13 cellular contexts compared by ENCODE assay signal in the genomic region with DNA sequence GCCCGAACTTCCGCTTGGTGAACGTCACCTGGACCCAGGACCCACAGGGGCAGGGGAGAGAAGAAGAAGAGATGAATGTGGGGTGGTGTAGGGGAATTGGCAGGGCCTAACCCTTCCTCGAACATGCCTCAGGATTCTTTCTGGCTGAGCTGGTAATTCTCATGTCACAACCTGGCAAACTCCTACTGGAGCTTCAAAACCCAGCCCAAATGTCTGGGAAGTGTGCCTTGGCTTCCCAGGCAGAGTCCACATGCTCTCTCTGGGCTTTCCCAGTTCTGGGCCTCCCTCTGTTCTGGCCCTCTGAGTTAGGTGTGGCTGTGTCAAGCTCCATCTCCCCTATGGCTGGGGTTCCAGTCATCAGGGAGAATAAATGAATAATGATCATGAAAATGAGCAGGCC. TPM values are rescaled to one million over a fixed set of nuclear protein-coding genes. Genes with fewer than 3 reads are reported as not detected.
DNase-seq lines count a peak whose midpoint lies in the region; ATAC-seq and TF ChIP-seq lines count a peak whose summit lies in the region.
"Had no signal": no experiment of that assay in that cellular context is flagged by ENCODE, and none has a peak within 500 bp of the region (broad histone marks: within the 10 kb centered on the region; RNA-seq: fewer than 3 reads in every experiment).

No MANE protein-coding gene starts in this region.

- POLR2A ChIA-PET in OCI-LY7 (lab: Charles Lee): interaction anchor here (0.9 to 1.2 kb wide), 3 partner anchors 12 to 119 kb away, joined by 3 to 4 read pairs (median 3); no protein-coding TSS in a partner anchor

- H2BK120ac ChIP-seq in H9 (ENCODE audit: low read depth, low read length, poor library complexity, severe bottlenecking): no peak overlapping the region

- peaks cover 9% of the 10 kb centered on the region for H3K27me3 Mint-ChIP-seq in H9 (ENCODE audit: low read depth)
- H3K27me3 Mint-ChIP-seq: CD4-positive, alpha-beta memory T cell had no signal

- no peaks in the 10 kb centered on the region for H3K23me2 ChIP-seq in H9 (ENCODE audit: insufficient read length, low read depth, low read length, poor library complexity, severe bottlenecking)

- H3K9me3 Mint-ChIP-seq in H9: no peaks in the 10 kb centered on the region; a peak in 1 of 5 replicates
- H3K9me3 Mint-ChIP-seq: CD4-positive, alpha-beta memory T cell had no signal

- H2BK20ac ChIP-seq in H9 (ENCODE audit: low read depth, low read length, poor library complexity, severe bottlenecking): no peak overlapping the region

- H3K36me3 ChIP-seq in DOHH2 (ENCODE audit: control insufficient read depth, low read length) (peaks cover 82% of the 10 kb centered on the region), OCI-LY7 (ENCODE audit: insufficient read depth, low read length) (peaks cover 88% of the 10 kb centered on the region), thyroid gland (peaks cover 0 to 4% of the 10 kb centered on the region in 2 donors), body of pancreas (replicated peaks in 1 of 2; ENCODE audit: insufficient read depth in 1 of 2, low read depth in 2 of 2) (no peaks in the 10 kb centered on the region)
- H3K36me3 ChIP-seq: BE2C had no signal

- H2AK5ac ChIP-seq in H9 (ENCODE audit: insufficient read length, low read length): no peak overlapping the region

- H3K14ac ChIP-seq in H9 (ENCODE audit: insufficient read depth, low read length): no peak overlapping the region

- H3K9me2 ChIP-seq in DOHH2 (replicated peaks; ENCODE audit: control insufficient read depth, low read length) (no peaks in the 10 kb centered on the region), OCI-LY7 (ENCODE audit: insufficient read depth, low read length) (no peaks in the 10 kb centered on the region)

- no peak overlapping the region for H2BK5ac ChIP-seq in H9 (ENCODE audit: insufficient read length, low read length)

- H3K4me1 ChIP-seq in DOHH2 (ENCODE audit: control insufficient read depth, low read length) (peaks cover 84% of the 10 kb centered on the region), H9 (ENCODE audit: insufficient read depth, low read length) (no peaks in the 10 kb centered on the region), OCI-LY7 (ENCODE audit: insufficient read depth, low read length, poor library complexity, severe bottlenecking) (peaks cover 76% of the 10 kb centered on the region), thyroid gland (peaks cover 4 to 7% of the 10 kb centered on the region in 2 donors), body of pancreas (peaks cover 8% of the 10 kb centered on the region)
- H3K4me1 ChIP-seq: A549, BE2C had no signal

- TF ChIP-seq CTCF in DOHH2 (IDR thresholded peaks at IDR 0.05; ENCODE audit: low read depth, low read length, poor library complexity, severe bottlenecking): no peak
- TF ChIP-seq CTCF in H9 (conservative IDR thresholded peaks at IDR 0.05): no peak
- no peak for TF ChIP-seq CTCF in OCI-LY7 (conservative IDR thresholded peaks at IDR 0.05; ENCODE audit: low read length)
- no peak for TF ChIP-seq CTCF in fibroblast of the aortic adventitia (IDR thresholded peaks at IDR 0.05; ENCODE audit: insufficient read depth, low read length)
- no peak for TF ChIP-seq CTCF in thyroid gland (IDR thresholded peaks at IDR 0.05)
- TF ChIP-seq CTCF in body of pancreas (IDR thresholded peaks at IDR 0.05): no peak

- no peak overlapping the region for H3K9ac ChIP-seq in H9 (ENCODE audit: extremely low read depth, insufficient read length, low read length)

- no peak for ATAC-seq in body of pancreas
- ATAC-seq: A549 had no signal

- H3K27ac ChIP-seq in DOHH2 (ENCODE audit: low read depth, low read length) (0 out of 2 replicates have a peak overlapping the region, but pooled peaks have one; percentile 6), H9 (ENCODE audit: insufficient read length, low read depth, low read length) (no peak overlapping the region), OCI-LY7 (ENCODE audit: low read depth, low read length, poor library complexity, severe bottlenecking) (peak overlapping the region; percentile 41), thyroid gland (no peak overlapping the region), body of pancreas (no peak overlapping the region)
- H3K27ac ChIP-seq: A549, C4-2B had no signal

- no peaks in the 10 kb centered on the region for H3K9me3 ChIP-seq in DOHH2 (ENCODE audit: control insufficient read depth, insufficient read depth, low read length)
- H3K9me3 ChIP-seq in H9 (ENCODE audit: control insufficient read depth, low read depth, low read length): no peaks in the 10 kb centered on the region
- H3K9me3 ChIP-seq in OCI-LY7 (ENCODE audit: low read length): no peaks in the 10 kb centered on the region
- no peaks in the 10 kb centered on the region for H3K9me3 ChIP-seq in thyroid gland
- H3K9me3 ChIP-seq in body of pancreas: no peaks in the 10 kb centered on the region
- H3K9me3 ChIP-seq: A549, BE2C had no signal

- H3K23ac ChIP-seq in H9 (ENCODE audit: insufficient read length, low read depth, low read length): peak overlapping the region; percentile 52

- H2BK15ac ChIP-seq in H9 (ENCODE audit: low read depth, low read length): no peak overlapping the region

- H3K4me3 ChIP-seq in DOHH2 (ENCODE audit: low read length): no peak overlapping the region
- H3K4me3 ChIP-seq in OCI-LY7 (ENCODE audit: low read depth, low read length, poor library complexity, severe bottlenecking): no peak overlapping the region
- no peak overlapping the region for H3K4me3 ChIP-seq in fibroblast of the aortic adventitia (ENCODE audit: low read depth, low read length)
- H3K4me3 ChIP-seq in thyroid gland (replicated peaks in 1 of 3): no peak overlapping the region
- H3K4me3 ChIP-seq in body of pancreas: no peak overlapping the region
- H3K4me3 ChIP-seq: A549 had no signal

- H3T11ph ChIP-seq in H9 (ENCODE audit: low read length): no peak overlapping the region

- no CpG with 5 or more reads among the region's 4 CpGs for WGBS in H9 (ENCODE audit: extremely low coverage, insufficient read length, low lambda C conversion rate)
- WGBS in thyroid gland, 2 donors: 94 to 98% methylated on average over 4 of the region's 4 CpGs
- 85 to 90% methylated on average over 4 of the region's 4 CpGs for WGBS in body of pancreas, 2 donors

- TF ChIP-seq POLR2A in thyroid gland (IDR thresholded peaks at IDR 0.05): no peak
- TF ChIP-seq POLR2A in body of pancreas (IDR thresholded peaks at IDR 0.05): no peak

- H3K4me3 Mint-ChIP-seq in H9: no peak overlapping the region
- H3K4me3 Mint-ChIP-seq: CD4-positive, alpha-beta memory T cell had no signal

- no peak overlapping the region for H3K56ac ChIP-seq in H9 (ENCODE audit: insufficient read length, low read depth, low read length)

- no peak overlapping the region for H4K5ac ChIP-seq in H9 (ENCODE audit: insufficient read length, low read depth, low read length)

- CTCF ChIA-PET in OCI-LY7 (lab: Charles Lee; ENCODE audit: unreplicated experiment): no interaction called here

- no peak overlapping the region for H2BK12ac ChIP-seq in H9 (ENCODE audit: insufficient read length, low read depth, low read length)

- BruUV-seq in OCI-LY7 (replicated peaks; lab: Mats Ljungman, UMichigan): no TSS peak

- no peak overlapping the region for H3K4me2 ChIP-seq in DOHH2 (ENCODE audit: low read length)
- no peak overlapping the region for H3K4me2 ChIP-seq in H9 (ENCODE audit: insufficient read depth, insufficient read length, low read length)
- H3K4me2 ChIP-seq in OCI-LY7 (ENCODE audit: low read length): no peak overlapping the region
- H3K4me2 ChIP-seq: A549 had no signal

- H3K36me3 Mint-ChIP-seq in H9 (ENCODE audit: insufficient read depth in 1 of 3, low read depth in 3 of 3): no peaks in the 10 kb centered on the region

- no peak overlapping the region for H3K4ac ChIP-seq in H9 (ENCODE audit: low read depth, low read length)

- H3K4me1 Mint-ChIP-seq in H9: no peaks in the 10 kb centered on the region; a peak in 1 of 4 replicates
- H3K4me1 Mint-ChIP-seq: CD4-positive, alpha-beta memory T cell had no signal

- no peak overlapping the region for H4K91ac ChIP-seq in H9 (ENCODE audit: insufficient read length, low read depth, low read length)

- DNase-seq in H9 (no peak), OCI-LY7 (ENCODE audit: low spot score) (no peak), fibroblast of the aortic adventitia (ENCODE audit: low read depth) (peak; percentile 30), thyroid gland (no peak), body of pancreas (no peak)
- DNase-seq: BE2C; CD4-positive, alpha-beta memory T cell; DMS79; EL; HCEC 1CT had no signal

- H3K27me3 ChIP-seq in DOHH2 (ENCODE audit: control insufficient read depth, low read length) (no peaks in the 10 kb centered on the region), H9 (ENCODE audit: insufficient read depth, low read length) (no peaks in the 10 kb centered on the region), thyroid gland (no peaks in the 10 kb centered on the region), body of pancreas (no peaks in the 10 kb centered on the region)
- H3K27me3 ChIP-seq: BE2C had no signal

- H3F3A ChIP-seq in DOHH2 (ENCODE audit: control insufficient read depth, insufficient read depth): peaks cover 49% of the 10 kb centered on the region

- H4K20me1 ChIP-seq in DOHH2 (ENCODE audit: control insufficient read depth, insufficient read depth, low read depth, low read length) (peaks cover 6% of the 10 kb centered on the region; the same call in 1 of the 2 replicates), H9 (ENCODE audit: control insufficient read depth, insufficient read depth, insufficient read length) (no peaks in the 10 kb centered on the region), OCI-LY7 (ENCODE audit: insufficient read depth, low read length) (no peaks in the 10 kb centered on the region)

- peak overlapping the region in 1 of 3 experiments; percentile 74; a peak in 1 of 7 replicates for H3K27ac Mint-ChIP-seq in H9

- no peak overlapping the region for H3K18ac ChIP-seq in H9 (ENCODE audit: insufficient read length, low read depth, low read length)

- intact Hi-C loops in OCI-LY7 (cut with micrococcal nuclease; ENCODE audit: unreplicated experiment): no loop called here
- intact Hi-C loops in thyroid gland (cut with DNase I): loop anchor here (10.0 kb wide), 1 partner anchor 75 kb away; no protein-coding TSS in a partner anchor
- intact Hi-C loops in body of pancreas (cut with DNase I): no loop called here

- H2AFZ ChIP-seq in H9 (ENCODE audit: low read length): no peak overlapping the region
- H2AFZ ChIP-seq in OCI-LY7 (ENCODE audit: low read length): no peak overlapping the region

- no peak overlapping the region for H4K8ac ChIP-seq in H9 (replicated peaks; ENCODE audit: insufficient read length, low read depth, low read length)

- peaks cover 36% of the 10 kb centered on the region for H3K79me2 ChIP-seq in DOHH2 (ENCODE audit: control insufficient read depth, low read length)
- no peaks in the 10 kb centered on the region for H3K79me2 ChIP-seq in H9 (ENCODE audit: insufficient read depth, low read length)
- peaks cover 22% of the 10 kb centered on the region for H3K79me2 ChIP-seq in OCI-LY7 (ENCODE audit: insufficient read depth, low read depth, low read length)

- no peaks in the 10 kb centered on the region for H3K79me1 ChIP-seq in H9 (ENCODE audit: insufficient read depth, low read depth, low read length, poor library complexity, severe bottlenecking)

RNA-seq across cellular contexts. Expression of gene TMEM161A, which starts 11.1 kb away (rescaled TPM):
- 40.9 and 41.7 TPM in 2 replicates for total RNA-seq in H9 (2021)
- total RNA-seq in OCI-LY7 (2014; rRNA removed; shearing (Covaris generic)): 28.4 and 31.2 TPM in 2 replicates
- 38.1 and 40.5 TPM in 2 replicates for total RNA-seq in OCI-LY7 (2022)
- total RNA-seq in fibroblast of the aortic adventitia (ENCODE audit: low replicate concordance): 6.7 and 9.3 TPM in 2 replicates
- 10 to 100 TPM; 29.6 to 37.8 (median 33.1) TPM for total RNA-seq in thyroid gland
- 10 to 100 TPM; 13.7 to 22.1 TPM for total RNA-seq in body of pancreas

RNA-seq across cellular contexts. Expression of gene MEF2B, which starts 20.7 kb away (rescaled TPM):
- 1.3 TPM in 2 replicates for total RNA-seq in H9 (2021)
- 175 and 201 TPM in 2 replicates for total RNA-seq in OCI-LY7 (2014; rRNA removed; shearing (Covaris generic))
- 295 and 304 TPM in 2 replicates for total RNA-seq in OCI-LY7 (2022)
- 0.27 TPM in 1 of 2 replicates, not detected in the other for total RNA-seq in fibroblast of the aortic adventitia (ENCODE audit: low replicate concordance)
- 1 to 10 TPM in 1 of 4 donors, under 1 TPM in 1, not detected in 2; 0.67 to 1.5 TPM for total RNA-seq in thyroid gland
- total RNA-seq in body of pancreas: not detected

RNA-seq across cellular contexts. Expression of gene BORCS8, which starts 42.5 kb away (rescaled TPM):
- total RNA-seq in H9 (2021): 20.4 and 21.7 TPM in 2 replicates
- total RNA-seq in OCI-LY7 (2014; rRNA removed; shearing (Covaris generic)): 31.0 and 39.8 TPM in 2 replicates
- 35.2 and 40.2 TPM in 2 replicates for total RNA-seq in OCI-LY7 (2022)
- 3.5 and 13.8 TPM in 2 replicates for total RNA-seq in fibroblast of the aortic adventitia (ENCODE audit: low replicate concordance)
- 10 to 100 TPM; 15.4 to 38.7 (median 18.2) TPM for total RNA-seq in thyroid gland
- 10 to 100 TPM in 1 of 2 donors, 1 to 10 TPM in 1; 5.4 to 25.4 TPM for total RNA-seq in body of pancreas

RNA-seq across cellular contexts. Expression of gene RFXANK, which starts 42.7 kb away (rescaled TPM):
- 78.9 and 81.8 TPM in 2 replicates for total RNA-seq in H9 (2021)
- 103 and 105 TPM in 2 replicates for total RNA-seq in OCI-LY7 (2014; rRNA removed; shearing (Covaris generic))
- total RNA-seq in OCI-LY7 (2022): 114 and 115 TPM in 2 replicates
- total RNA-seq in fibroblast of the aortic adventitia (ENCODE audit: low replicate concordance): 38.0 and 61.2 TPM in 2 replicates
- total RNA-seq in thyroid gland: 10 to 100 TPM; 32.5 to 87.8 (median 57.0) TPM
- total RNA-seq in body of pancreas: 10 to 100 TPM; 16.1 to 43.8 TPM

RNA-seq across cellular contexts. Expression of gene NR2C2AP, which starts 53.8 kb away (rescaled TPM):
- total RNA-seq in H9 (2021) (30.7 and 31.7 TPM in 2 replicates), OCI-LY7 (2022) (21.2 and 27.3 TPM in 2 replicates), fibroblast of the aortic adventitia (ENCODE audit: low replicate concordance) (3.4 and 17.8 TPM in 2 replicates), thyroid gland (10 to 100 TPM in 1 of 4 donors, 1 to 10 TPM in 3; 6.6 to 16.8 (median 7.6) TPM), body of pancreas (10 to 100 TPM; 13.8 to 16.1 TPM)
- 28.6 and 29.7 TPM in 2 replicates for total RNA-seq in OCI-LY7 (2014; rRNA removed; shearing (Covaris generic))

Comparison
In these comparisons a context has a peak if more than half of its experiments do, and no peak if none do; other contexts are left out.
1. H3K27ac ChIP-seq: peak in DOHH2 (single experiment) and OCI-LY7 (single experiment); none in H9 (single experiment), thyroid gland (0 of 3) and body of pancreas (0 of 4).
2. RNA of gene MEF2B, which starts 20.7 kb away (total RNA-seq): 175 to 304 TPM in OCI-LY7; 1.3 TPM in H9, 0.67 to 1.5 TPM in thyroid gland, 0.27 TPM in fibroblast of the aortic adventitia and not detected in body of pancreas; every median in the first group is over 10 times any median in the second.